In genomic region chr6:30495993-30496392, GRCh38 we compare ENCODE assay signal across 1 cellular context.
TF ChIP-seq lines count a peak whose summit lies in the region.

No MANE protein-coding gene starts in this region.

TF ChIP-seq in K562, 482 proteins besides CTCF, POLR2A, EP300 and RAD21 (continued from another document):
- no peak for TF ChIP-seq ARID4B (CRISPR knock-in tag; IDR thresholded peaks at IDR 0.05)
- TF ChIP-seq, protein P1, sequence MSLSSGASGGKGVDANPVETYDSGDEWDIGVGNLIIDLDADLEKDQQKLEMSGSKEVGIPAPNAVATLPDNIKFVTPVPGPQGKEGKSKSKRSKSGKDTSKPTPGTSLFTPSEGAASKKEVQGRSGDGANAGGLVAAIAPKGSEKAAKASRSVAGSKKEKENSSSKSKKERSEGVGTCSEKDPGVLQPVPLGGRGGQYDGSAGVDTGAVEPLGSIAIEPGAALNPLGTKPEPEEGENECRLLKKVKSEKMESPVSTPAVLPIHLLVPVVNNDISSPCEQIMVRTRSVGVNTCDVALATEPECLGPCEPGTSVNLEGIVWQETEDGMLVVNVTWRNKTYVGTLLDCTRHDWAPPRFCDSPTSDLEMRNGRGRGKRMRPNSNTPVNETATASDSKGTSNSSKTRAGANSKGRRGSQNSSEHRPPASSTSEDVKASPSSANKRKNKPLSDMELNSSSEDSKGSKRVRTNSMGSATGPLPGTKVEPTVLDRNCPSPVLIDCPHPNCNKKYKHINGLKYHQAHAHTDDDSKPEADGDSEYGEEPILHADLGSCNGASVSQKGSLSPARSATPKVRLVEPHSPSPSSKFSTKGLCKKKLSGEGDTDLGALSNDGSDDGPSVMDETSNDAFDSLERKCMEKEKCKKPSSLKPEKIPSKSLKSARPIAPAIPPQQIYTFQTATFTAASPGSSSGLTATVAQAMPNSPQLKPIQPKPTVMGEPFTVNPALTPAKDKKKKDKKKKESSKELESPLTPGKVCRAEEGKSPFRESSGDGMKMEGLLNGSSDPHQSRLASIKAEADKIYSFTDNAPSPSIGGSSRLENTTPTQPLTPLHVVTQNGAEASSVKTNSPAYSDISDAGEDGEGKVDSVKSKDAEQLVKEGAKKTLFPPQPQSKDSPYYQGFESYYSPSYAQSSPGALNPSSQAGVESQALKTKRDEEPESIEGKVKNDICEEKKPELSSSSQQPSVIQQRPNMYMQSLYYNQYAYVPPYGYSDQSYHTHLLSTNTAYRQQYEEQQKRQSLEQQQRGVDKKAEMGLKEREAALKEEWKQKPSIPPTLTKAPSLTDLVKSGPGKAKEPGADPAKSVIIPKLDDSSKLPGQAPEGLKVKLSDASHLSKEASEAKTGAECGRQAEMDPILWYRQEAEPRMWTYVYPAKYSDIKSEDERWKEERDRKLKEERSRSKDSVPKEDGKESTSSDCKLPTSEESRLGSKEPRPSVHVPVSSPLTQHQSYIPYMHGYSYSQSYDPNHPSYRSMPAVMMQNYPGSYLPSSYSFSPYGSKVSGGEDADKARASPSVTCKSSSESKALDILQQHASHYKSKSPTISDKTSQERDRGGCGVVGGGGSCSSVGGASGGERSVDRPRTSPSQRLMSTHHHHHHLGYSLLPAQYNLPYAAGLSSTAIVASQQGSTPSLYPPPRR (CRISPR knock-in tag; IDR thresholded peaks at IDR 0.05; ENCODE audit: borderline replicate concordance) = no peak
- no peak for TF ChIP-seq SPI1 (IDR thresholded peaks at IDR 0.05; ENCODE audit: borderline replicate concordance, low read depth, low read length)
- peak; percentile 23; the same call in 1 of the 2 replicates for TF ChIP-seq GATAD2A (IDR thresholded peaks at IDR 0.05)
- 0 out of 2 replicates have a peak, but pooled peaks have one; percentile 1 for TF ChIP-seq RAD51 (IDR thresholded peaks at IDR 0.05; ENCODE audit: borderline replicate concordance, low read depth)
- no peak for TF ChIP-seq MECOM (CRISPR knock-in tag; IDR thresholded peaks at IDR 0.05)
- TF ChIP-seq PCBP1 (IDR thresholded peaks at IDR 0.05; ENCODE audit: low read depth, low read length, poor library complexity, severe bottlenecking) = no peak
- TF ChIP-seq, protein P2, sequence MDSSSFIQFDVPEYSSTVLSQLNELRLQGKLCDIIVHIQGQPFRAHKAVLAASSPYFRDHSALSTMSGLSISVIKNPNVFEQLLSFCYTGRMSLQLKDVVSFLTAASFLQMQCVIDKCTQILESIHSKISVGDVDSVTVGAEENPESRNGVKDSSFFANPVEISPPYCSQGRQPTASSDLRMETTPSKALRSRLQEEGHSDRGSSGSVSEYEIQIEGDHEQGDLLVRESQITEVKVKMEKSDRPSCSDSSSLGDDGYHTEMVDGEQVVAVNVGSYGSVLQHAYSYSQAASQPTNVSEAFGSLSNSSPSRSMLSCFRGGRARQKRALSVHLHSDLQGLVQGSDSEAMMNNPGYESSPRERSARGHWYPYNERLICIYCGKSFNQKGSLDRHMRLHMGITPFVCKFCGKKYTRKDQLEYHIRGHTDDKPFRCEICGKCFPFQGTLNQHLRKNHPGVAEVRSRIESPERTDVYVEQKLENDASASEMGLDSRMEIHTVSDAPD (CRISPR knock-in tag; IDR thresholded peaks at IDR 0.05) = no peak
- TF ChIP-seq, protein P3, sequence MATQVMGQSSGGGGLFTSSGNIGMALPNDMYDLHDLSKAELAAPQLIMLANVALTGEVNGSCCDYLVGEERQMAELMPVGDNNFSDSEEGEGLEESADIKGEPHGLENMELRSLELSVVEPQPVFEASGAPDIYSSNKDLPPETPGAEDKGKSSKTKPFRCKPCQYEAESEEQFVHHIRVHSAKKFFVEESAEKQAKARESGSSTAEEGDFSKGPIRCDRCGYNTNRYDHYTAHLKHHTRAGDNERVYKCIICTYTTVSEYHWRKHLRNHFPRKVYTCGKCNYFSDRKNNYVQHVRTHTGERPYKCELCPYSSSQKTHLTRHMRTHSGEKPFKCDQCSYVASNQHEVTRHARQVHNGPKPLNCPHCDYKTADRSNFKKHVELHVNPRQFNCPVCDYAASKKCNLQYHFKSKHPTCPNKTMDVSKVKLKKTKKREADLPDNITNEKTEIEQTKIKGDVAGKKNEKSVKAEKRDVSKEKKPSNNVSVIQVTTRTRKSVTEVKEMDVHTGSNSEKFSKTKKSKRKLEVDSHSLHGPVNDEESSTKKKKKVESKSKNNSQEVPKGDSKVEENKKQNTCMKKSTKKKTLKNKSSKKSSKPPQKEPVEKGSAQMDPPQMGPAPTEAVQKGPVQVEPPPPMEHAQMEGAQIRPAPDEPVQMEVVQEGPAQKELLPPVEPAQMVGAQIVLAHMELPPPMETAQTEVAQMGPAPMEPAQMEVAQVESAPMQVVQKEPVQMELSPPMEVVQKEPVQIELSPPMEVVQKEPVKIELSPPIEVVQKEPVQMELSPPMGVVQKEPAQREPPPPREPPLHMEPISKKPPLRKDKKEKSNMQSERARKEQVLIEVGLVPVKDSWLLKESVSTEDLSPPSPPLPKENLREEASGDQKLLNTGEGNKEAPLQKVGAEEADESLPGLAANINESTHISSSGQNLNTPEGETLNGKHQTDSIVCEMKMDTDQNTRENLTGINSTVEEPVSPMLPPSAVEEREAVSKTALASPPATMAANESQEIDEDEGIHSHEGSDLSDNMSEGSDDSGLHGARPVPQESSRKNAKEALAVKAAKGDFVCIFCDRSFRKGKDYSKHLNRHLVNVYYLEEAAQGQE (CRISPR knock-in tag; IDR thresholded peaks at IDR 0.05; ENCODE audit: low read depth) = 0 out of 2 replicates have a peak, but pooled peaks have one; percentile 1
